Comparison of ENCODE assay signal across 8 cellular contexts in genomic region chr1:205319081-205320018, GRCh38. TPM values are rescaled to one million over a fixed set of nuclear protein-coding genes. Genes with fewer than 3 reads are reported as not detected.
DNase-seq lines count a peak whose midpoint lies in the region; ATAC-seq and TF ChIP-seq lines count a peak whose summit lies in the region.

No MANE protein-coding gene starts in this region.

- no TSS peak for BruUV-seq in PC-3 (replicated peaks; lab: Mats Ljungman, UMichigan)

- no peaks in the 10 kb centered on the region for H3K9me2 ChIP-seq in PC-3 (replicated peaks; ENCODE audit: low read length)

- peaks cover 59% of the 10 kb centered on the region for H3K79me2 ChIP-seq in PC-3 (ENCODE audit: low read length)

- H3F3A ChIP-seq in PC-3 (ENCODE audit: low read length, unreplicated experiment), result no peaks in the 10 kb centered on the region

- H2AFZ ChIP-seq in PC-3 (ENCODE audit: low read length), result 0 out of 2 replicates have a peak overlapping the region, but pooled peaks have one; percentile 5

- POLR2A ChIA-PET in AG04449 (lab: Yijun Ruan, JAX), result interaction anchor here (0.8 to 1.8 kb wide), 2 partner anchors 21 to 25 kb away, joined by 3 to 8 read pairs; no protein-coding TSS in a partner anchor
- POLR2A ChIA-PET in PC-3 (lab: Charles Lee; ENCODE audit: unreplicated experiment), result interaction anchor here (0.6 to 0.7 kb wide), 3 partner anchors 25 to 229 kb away, joined by 3 to 4 read pairs (median 3); no protein-coding TSS in a partner anchor

- TF ChIP-seq CTCF in AG04449 (IDR thresholded peaks at IDR 0.05; ENCODE audit: insufficient read depth, low read length, missing control alignments) (no peak), PC-3 (conservative IDR thresholded peaks at IDR 0.05; ENCODE audit: low read depth, low read length) (no peak), right lobe of liver (IDR thresholded peaks at IDR 0.05) (no peak), suprapubic skin (IDR thresholded peaks at IDR 0.05) (no peak)

- H3K36me3 ChIP-seq in PC-3 (ENCODE audit: low read depth, low read length) (no peaks in the 10 kb centered on the region), right lobe of liver (no peaks in the 10 kb centered on the region), suprapubic skin (no peaks in the 10 kb centered on the region)

- H4K20me1 ChIP-seq in PC-3 (ENCODE audit: low read length), result no peaks in the 10 kb centered on the region

- ATAC-seq in PC-3, result peak; percentile 4; the same call in 1 of the 2 replicates
- peak; percentile 29 to 66 (median 43) for ATAC-seq in right lobe of liver
- no peak for ATAC-seq in HG02759 (IDR thresholded peaks at IDR 0.05; ENCODE audit: unreplicated experiment)

- 2% methylated on average over 5 of the region's 6 CpGs for WGBS in right lobe of liver (ENCODE audit: insufficient coverage, low coverage, low lambda C conversion rate, missing lambda C conversion rate)
- WGBS in suprapubic skin, result 27% methylated on average over 6 of the region's 6 CpGs

- no peak for DNase-seq in AG04449 (ENCODE audit: low read depth, low spot score)
- peak; percentile 70 for DNase-seq in HPDE6-E6E7 (ENCODE audit: extremely low spot score)
- DNase-seq in PC-3, result peak; percentile 85
- DNase-seq in caudate nucleus (lab: John Stamatoyannopoulos, UW), result peak in 3 of 61 donors; percentile 5 to 29 (median 8)
- DNase-seq in right lobe of liver, result peak; percentile 77 to 87 (median 83)
- peak in 1 of 2 donors; percentile 77 for DNase-seq in suprapubic skin (ENCODE audit: low spot score in 2 of 2)
- DNase-seq in GM19238 (ENCODE audit: insufficient read length, low spot score), result no peak

- H3K9ac ChIP-seq in PC-3 (ENCODE audit: low read length), result no peak overlapping the region

- no peak for TF ChIP-seq EP300 in suprapubic skin (IDR thresholded peaks at IDR 0.05)

- intact Hi-C loops in PC-3 (cut with micrococcal nuclease), result no loop called here
- intact Hi-C loops in right lobe of liver (cut with DNase I), result no loop called here

- H3K4me1 ChIP-seq in PC-3 (ENCODE audit: insufficient read depth, low read length) (peaks cover 42% of the 10 kb centered on the region), right lobe of liver (peaks cover 0 to 60% (median 22%) of the 10 kb centered on the region in 4 donors), suprapubic skin (peaks cover 64% of the 10 kb centered on the region)

- no peaks in the 10 kb centered on the region for H3K27me3 ChIP-seq in PC-3 (ENCODE audit: low read length)
- no peaks in the 10 kb centered on the region for H3K27me3 ChIP-seq in right lobe of liver
- H3K27me3 ChIP-seq in suprapubic skin, result no peaks in the 10 kb centered on the region

- peak overlapping the region; percentile 54 for H3K4me3 ChIP-seq in AG04449 (ENCODE audit: low read depth, low read length)
- H3K4me3 ChIP-seq in PC-3 (ENCODE audit: low read length), result peak overlapping the region; percentile 12; the same call in 1 of the 2 replicates
- peak overlapping the region; percentile 57 to 91 (median 72) for H3K4me3 ChIP-seq in right lobe of liver
- peak overlapping the region; percentile 67 for H3K4me3 ChIP-seq in suprapubic skin

- CTCF ChIA-PET in AG04449 (lab: Yijun Ruan, JAX), result interaction anchor here (1.8 to 28.6 kb wide), 5 partner anchors 8 to 47 kb away, joined by 4 to 2093 read pairs (median 11); no protein-coding TSS in a partner anchor
- CTCF ChIA-PET in PC-3 (lab: Charles Lee), result interaction anchor here (0.5 to 1.3 kb wide), 5 partner anchors 17 to 338 kb away, joined by 3 to 7 read pairs (median 4); no protein-coding TSS in a partner anchor

- peak overlapping the region; percentile 2; the same call in 1 of the 2 replicates for H3K27ac ChIP-seq in PC-3 (ENCODE audit: low read length)
- H3K27ac ChIP-seq in caudate nucleus (ENCODE audit: low read depth, low read length), result peak overlapping the region; percentile 58
- peak overlapping the region; percentile 47 to 81 (median 61) for H3K27ac ChIP-seq in right lobe of liver
- peak overlapping the region; percentile 7 for H3K27ac ChIP-seq in suprapubic skin

- no peaks in the 10 kb centered on the region for H3K9me3 ChIP-seq in PC-3 (ENCODE audit: low read length)
- H3K9me3 ChIP-seq in right lobe of liver, result no peaks in the 10 kb centered on the region
- no peaks in the 10 kb centered on the region for H3K9me3 ChIP-seq in suprapubic skin

- peak overlapping the region; percentile 59 for H3K4me2 ChIP-seq in PC-3 (ENCODE audit: low read length)

- TF ChIP-seq POLR2A in right lobe of liver (IDR thresholded peaks at IDR 0.05) (no peak), suprapubic skin (IDR thresholded peaks at IDR 0.05) (no peak)

RNA-seq across cellular contexts. Expression of gene NUAK2, which starts 2.2 kb away (rescaled TPM):
- total RNA-seq in PC-3 (2014; rRNA removed) (3.8 and 4.8 TPM in 2 replicates), right lobe of liver (1 to 10 TPM in 5 of 6 experiments, under 1 TPM in 1; 0.88 to 5.1 (median 2.1) TPM), suprapubic skin (10 to 100 TPM; 16.2 to 41.2 (median 30.2) TPM)

RNA-seq across cellular contexts. Expression of gene KLHDC8A, which starts 37.4 kb away (rescaled TPM):
- total RNA-seq in PC-3 (2014; rRNA removed) (not detected in 2 replicates), right lobe of liver (under 1 TPM in 2 of 6 experiments, not detected in 4; 0.22 to 0.44 TPM), suprapubic skin (1 to 10 TPM in 1 of 4 donors, under 1 TPM in 2, not detected in 1; 0.30 to 3.5 (median 0.62) TPM)

Comparison
In these comparisons a context has a peak if more than half of its experiments do, and no peak if none do; other contexts are left out.
1. DNase-seq: peak in HPDE6-E6E7 (single experiment), PC-3 (single experiment) and right lobe of liver (3 of 3); none in AG04449 (single experiment) and GM19238 (single experiment).
2. H3K4me3 ChIP-seq: peak in every context shown above with its lines; median percentile 72 in right lobe of liver; 67 in suprapubic skin; 54 in AG04449; 12 in PC-3.
3. H3K27ac ChIP-seq: peak in every context shown above with its lines; median percentile 61 in right lobe of liver; 58 in caudate nucleus; 7 in suprapubic skin; 2 in PC-3.